Comparison of ENCODE assay signal across 9 cellular contexts in the genomic region with DNA sequence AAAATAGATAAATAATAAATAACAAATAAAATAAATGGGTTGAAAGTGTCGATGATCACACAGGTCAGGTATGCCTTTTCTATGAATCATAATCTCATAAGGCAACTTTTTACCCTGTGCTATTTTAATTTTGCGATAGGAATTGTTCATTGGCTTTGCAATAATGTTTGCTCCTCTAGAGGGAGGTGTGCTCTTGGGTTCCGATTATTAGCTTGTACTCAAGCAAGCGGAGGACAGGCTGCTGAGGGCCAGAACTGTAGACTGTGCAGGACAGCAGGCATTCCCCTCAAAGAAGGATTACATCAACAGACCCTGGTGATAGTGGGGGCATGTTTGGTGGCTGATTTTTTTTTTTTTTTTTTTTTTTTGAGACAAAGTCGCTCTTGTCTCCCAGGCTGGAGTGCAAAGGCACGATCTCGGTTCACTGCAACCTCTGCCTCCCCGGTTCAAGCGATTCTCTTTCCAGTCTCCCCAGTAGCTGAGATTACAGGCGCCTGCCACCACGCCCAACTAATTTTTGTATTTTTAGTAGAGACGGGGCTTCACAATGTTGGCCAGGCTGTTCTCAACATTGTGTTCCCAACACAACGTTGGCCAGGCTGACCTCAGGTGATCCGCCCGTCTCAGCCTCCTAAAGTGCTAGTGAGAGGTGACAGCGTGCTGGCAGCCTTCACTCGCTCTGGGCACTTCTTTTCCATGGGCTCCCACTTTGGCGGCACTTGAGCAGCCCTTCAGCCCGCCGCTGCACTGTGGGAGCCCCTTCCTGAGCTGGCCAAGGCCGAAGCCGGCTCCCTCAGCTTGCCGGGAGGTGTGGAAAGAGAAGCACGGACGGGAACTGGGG. TPM values are rescaled to one million over a fixed set of nuclear protein-coding genes. Genes with fewer than 3 reads are reported as not detected.
A peak's percentile ranks its signal among the peaks of the same experiment; 100 is the strongest.
DNase-seq lines count a peak whose midpoint lies in the region; ATAC-seq and TF ChIP-seq lines count a peak whose summit lies in the region.
"Had no signal": no experiment of that assay in that cellular context is flagged by ENCODE, and none has a peak within 500 bp of the region (broad histone marks: within the 10 kb centered on the region; RNA-seq: fewer than 3 reads in every experiment).

No MANE protein-coding gene starts in this region.

- DNase-seq in Ammon's horn (ENCODE audit: low spot score): peak; percentile 42
- peak; percentile 36 for DNase-seq in LHCN-M2 (ENCODE audit: low read depth)
- no peak for DNase-seq in right lobe of liver
- no peak for DNase-seq in stimulated activated naive CD8-positive, alpha-beta T cell treated with anti-CD3 and anti-CD28 coated beads, Interleukin-15, amount 100 ng/mL, for 72 hours
- no peak for DNase-seq in activated naive CD4-positive, alpha-beta T cell (lab: John Stamatoyannopoulos, UW)
- DNase-seq in activated CD4-positive, alpha-beta T cell treated with anti-CD3 and anti-CD28 coated beads, Interleukin-2, amount 50 U/mL, for 4 hours: no peak

- intact Hi-C loops in right lobe of liver (cut with DNase I): loop anchor here in 1 of 2 donors (10.0 kb wide), 1 partner anchor 190 kb away; no protein-coding TSS in a partner anchor

- no peaks in the 10 kb centered on the region for H3K9me3 Mint-ChIP-seq in brain
- H3K9me3 Mint-ChIP-seq in stimulated activated naive CD8-positive, alpha-beta T cell treated with anti-CD3 and anti-CD28 coated beads, Interleukin-15, amount 100 ng/mL, for 72 hours: no peaks in the 10 kb centered on the region

- no peaks in the 10 kb centered on the region for H3K9me3 ChIP-seq in right lobe of liver
- H3K9me3 ChIP-seq: HAP-1 had no signal

- H3K36me3 ChIP-seq in right lobe of liver: no peaks in the 10 kb centered on the region
- H3K36me3 ChIP-seq: HAP-1 had no signal

- no peak overlapping the region for H3K4me3 ChIP-seq in right lobe of liver
- H3K4me3 ChIP-seq: HAP-1 had no signal

- H3K27ac ChIP-seq in right lobe of liver: no peak overlapping the region

- TF ChIP-seq POLR2A in right lobe of liver (IDR thresholded peaks at IDR 0.05): no peak

- TF ChIP-seq CTCF in brain (conservative IDR thresholded peaks at IDR 0.05) (peak; percentile 18 to 30), right lobe of liver (IDR thresholded peaks at IDR 0.05) (peak; percentile 52 to 61 (median 60))

- no peaks in the 10 kb centered on the region for H3K27me3 ChIP-seq in right lobe of liver

- no peaks in the 10 kb centered on the region for H3K4me1 Mint-ChIP-seq in brain
- no peaks in the 10 kb centered on the region for H3K4me1 Mint-ChIP-seq in stimulated activated naive CD8-positive, alpha-beta T cell treated with anti-CD3 and anti-CD28 coated beads, Interleukin-15, amount 100 ng/mL, for 72 hours

- H3K4me3 Mint-ChIP-seq in brain: no peak overlapping the region
- H3K4me3 Mint-ChIP-seq in stimulated activated naive CD8-positive, alpha-beta T cell treated with anti-CD3 and anti-CD28 coated beads, Interleukin-15, amount 100 ng/mL, for 72 hours: no peak overlapping the region

- no peaks in the 10 kb centered on the region for H3K27me3 Mint-ChIP-seq in brain
- no peaks in the 10 kb centered on the region for H3K27me3 Mint-ChIP-seq in stimulated activated naive CD8-positive, alpha-beta T cell treated with anti-CD3 and anti-CD28 coated beads, Interleukin-15, amount 100 ng/mL, for 72 hours

- no peak overlapping the region for H3K27ac Mint-ChIP-seq in brain
- H3K27ac Mint-ChIP-seq in stimulated activated naive CD8-positive, alpha-beta T cell treated with anti-CD3 and anti-CD28 coated beads, Interleukin-15, amount 100 ng/mL, for 72 hours: no peak overlapping the region

- WGBS in right lobe of liver (ENCODE audit: insufficient coverage, low coverage, low lambda C conversion rate, missing lambda C conversion rate): 75% methylated on average over 14 of the region's 25 CpGs

- H3K36me3 Mint-ChIP-seq in brain: peaks cover 3% of the 10 kb centered on the region

- H3K4me1 ChIP-seq in right lobe of liver: peaks cover 0 to 11% (median 2%) of the 10 kb centered on the region in 4 donors
- H3K4me1 ChIP-seq: HAP-1 had no signal

- ATAC-seq in right lobe of liver (peak; percentile 90 to 98 (median 93)), GM18868 (IDR thresholded peaks at IDR 0.05; ENCODE audit: unreplicated experiment) (no peak)
- ATAC-seq in stimulated activated naive CD8-positive, alpha-beta T cell treated with anti-CD3 and anti-CD28 coated beads, Interleukin-15, amount 100 ng/mL, for 72 hours: no peak

RNA-seq across cellular contexts. Expression of a gene that starts 35.6 kb away (rescaled TPM):
- total RNA-seq in LHCN-M2 (2014; rRNA removed): 17.5 and 19.1 TPM in 2 replicates
- polyA plus RNA-seq in LHCN-M2 (2012): 7.5 TPM
- polyA plus RNA-seq in brain (ENCODE audit: insufficient read depth, low read depth, low replicate concordance): 14.7 TPM
- total RNA-seq in right lobe of liver: 1 to 10 TPM; 4.6 to 7.9 (median 6.7) TPM

RNA-seq across cellular contexts. Expression of a gene that starts 35.6 kb away (rescaled TPM):
- not detected in 2 replicates for total RNA-seq in LHCN-M2 (2014; rRNA removed)
- polyA plus RNA-seq in LHCN-M2 (2012): not detected
- polyA plus RNA-seq in brain (ENCODE audit: insufficient read depth, low read depth, low replicate concordance): not detected
- not detected for total RNA-seq in right lobe of liver

Comparison
In these comparisons a context has a peak if more than half of its experiments do, and no peak if none do; other contexts are left out.
1. DNase-seq: peak in Ammon's horn (single experiment) and LHCN-M2 (single experiment); none in right lobe of liver (0 of 3), stimulated activated naive CD8-positive, alpha-beta T cell treated with anti-CD3 and anti-CD28 coated beads, Interleukin-15, amount 100 ng/mL, for 72 hours (0 of 2), activated naive CD4-positive, alpha-beta T cell (0 of 4) and activated CD4-positive, alpha-beta T cell treated with anti-CD3 and anti-CD28 coated beads, Interleukin-2, amount 50 U/mL, for 4 hours (0 of 2).
2. ATAC-seq: peak in right lobe of liver (4 of 4); none in GM18868 (single experiment) and stimulated activated naive CD8-positive, alpha-beta T cell treated with anti-CD3 and anti-CD28 coated beads, Interleukin-15, amount 100 ng/mL, for 72 hours (single experiment).